Comparison of ENCODE assay signal across 10 cellular contexts in the genomic region with DNA sequence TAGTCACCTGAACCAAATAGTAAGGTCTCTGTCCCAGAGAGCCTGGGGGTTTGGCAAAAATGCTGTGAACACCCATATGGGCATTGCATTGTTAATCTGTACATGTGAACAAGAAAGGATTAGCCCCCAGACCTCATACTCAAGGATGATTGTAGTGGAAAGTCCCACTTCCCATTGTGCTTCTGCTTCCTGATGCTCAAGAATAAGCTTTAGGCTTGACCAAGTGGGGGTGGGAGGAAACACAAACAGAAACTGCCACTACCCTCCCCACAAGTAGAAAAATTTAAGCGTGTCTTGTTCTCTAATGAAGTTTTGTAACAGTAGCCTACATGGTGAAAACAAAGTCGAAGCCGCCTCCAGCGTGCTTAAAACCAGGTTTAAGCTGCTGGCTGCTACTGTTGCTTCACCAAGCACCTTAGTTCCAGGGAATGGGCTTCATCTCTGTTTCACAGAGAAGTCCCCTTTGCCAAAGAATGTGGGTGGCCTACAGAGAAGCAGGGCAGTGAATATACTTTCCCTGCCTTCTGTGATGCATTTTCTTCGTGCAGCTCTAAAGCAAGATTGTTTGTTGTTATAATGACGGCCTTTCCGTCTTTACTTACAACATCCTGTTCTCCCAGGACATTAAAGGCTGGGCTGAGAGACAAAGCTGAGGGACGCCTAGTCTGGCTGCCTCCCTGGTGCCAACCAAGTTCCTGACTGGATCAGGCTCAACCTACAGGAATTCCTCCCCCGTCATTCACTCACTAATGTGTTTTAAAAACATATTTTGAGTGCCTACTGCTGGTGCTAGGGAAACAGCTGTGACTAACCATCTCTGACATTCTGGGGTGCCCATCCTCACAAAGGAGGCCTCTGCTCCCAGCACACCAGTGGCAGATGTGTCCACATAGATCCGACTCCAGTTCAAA. TPM values are rescaled to one million over a fixed set of nuclear protein-coding genes. Genes with fewer than 3 reads are reported as not detected.
DNase-seq lines count a peak whose midpoint lies in the region; ATAC-seq and TF ChIP-seq lines count a peak whose summit lies in the region.
"Had no signal": no experiment of that assay in that cellular context is flagged by ENCODE, and none has a peak within 500 bp of the region (broad histone marks: within the 10 kb centered on the region; RNA-seq: fewer than 3 reads in every experiment).

No MANE protein-coding gene starts in this region.

- ATAC-seq in left cardiac atrium (no peak), HG03520 (IDR thresholded peaks at IDR 0.05; ENCODE audit: unreplicated experiment) (no peak), left colon (no peak)

- TF ChIP-seq CTCF in cardiac fibroblast (IDR thresholded peaks at IDR 0.05; ENCODE audit: low read depth, low read length): no peak

- no peak overlapping the region for H3K4me3 ChIP-seq in cardiac fibroblast (replicated peaks in 1 of 2; ENCODE audit: low read depth in 2 of 2, low read length in 2 of 2)

- intact Hi-C loops in left cardiac atrium (cut with DNase I): no loop called here
- intact Hi-C loops in cardiac septum (cut with DNase I): no loop called here
- intact Hi-C loops in left colon (cut with DNase I, micrococcal nuclease): no loop called here

- DNase-seq in left cardiac atrium: peak; percentile 40
- no peak for DNase-seq in cardiac septum (ENCODE audit: low spot score)
- DNase-seq in cardiac fibroblast (ENCODE audit: low read depth in 2 of 2): peak; percentile 52 to 81
- DNase-seq in iPS-NIHi7 (ENCODE audit: extremely low spot score): peak; percentile 39
- DNase-seq in left colon: no peak
- no peak for DNase-seq in mesenteric fat pad (ENCODE audit: low spot score)
- DNase-seq in HPDE6-E6E7 (ENCODE audit: extremely low spot score): no peak
- DNase-seq: activated CD4-positive, alpha-beta T cell treated with anti-CD3 and anti-CD28 coated beads, Interleukin-2, amount 10 ng/mL, durations not matched to agents 7 days and 5 days had no signal

RNA-seq across cellular contexts. Expression of gene CCSER2, which starts 32.1 kb away (rescaled TPM):
- total RNA-seq in left cardiac atrium (100 to 1,000 TPM; 119 to 131 TPM), cardiac septum (193 TPM), left colon (10 to 100 TPM; 39.4 to 51.2 TPM), mesenteric fat pad (70.3 TPM)

RNA-seq across cellular contexts. Expression of gene RGR, which starts 51.5 kb away (rescaled TPM):
- under 1 TPM in 1 of 2 donors, not detected in 1; 0.82 TPM for total RNA-seq in left cardiac atrium
- total RNA-seq in cardiac septum: not detected
- under 1 TPM in 1 of 2 donors, not detected in 1; 0.39 TPM for total RNA-seq in left colon
- not detected for total RNA-seq in mesenteric fat pad
- total RNA-seq: activated CD4-positive, alpha-beta T cell treated with anti-CD3 and anti-CD28 coated beads, Interleukin-2, amount 10 ng/mL, durations not matched to agents 7 days and 5 days; progenitor cell of endocrine pancreas had no signal

RNA-seq across cellular contexts. Expression of gene LRIT1, which starts 55.0 kb away (rescaled TPM):
- total RNA-seq in left cardiac atrium (not detected), cardiac septum (not detected), left colon (not detected), mesenteric fat pad (not detected)
- total RNA-seq: activated CD4-positive, alpha-beta T cell treated with anti-CD3 and anti-CD28 coated beads, Interleukin-2, amount 10 ng/mL, durations not matched to agents 7 days and 5 days; progenitor cell of endocrine pancreas had no signal

Comparison
In these comparisons a context has a peak if more than half of its experiments do, and no peak if none do; other contexts are left out.
1. DNase-seq: peak in left cardiac atrium (single experiment), cardiac fibroblast (2 of 2) and iPS-NIHi7 (single experiment); none in cardiac septum (single experiment), left colon (0 of 2), mesenteric fat pad (single experiment) and HPDE6-E6E7 (single experiment).